ENCODE assay signal across 34 cellular contexts in the genomic region with DNA sequence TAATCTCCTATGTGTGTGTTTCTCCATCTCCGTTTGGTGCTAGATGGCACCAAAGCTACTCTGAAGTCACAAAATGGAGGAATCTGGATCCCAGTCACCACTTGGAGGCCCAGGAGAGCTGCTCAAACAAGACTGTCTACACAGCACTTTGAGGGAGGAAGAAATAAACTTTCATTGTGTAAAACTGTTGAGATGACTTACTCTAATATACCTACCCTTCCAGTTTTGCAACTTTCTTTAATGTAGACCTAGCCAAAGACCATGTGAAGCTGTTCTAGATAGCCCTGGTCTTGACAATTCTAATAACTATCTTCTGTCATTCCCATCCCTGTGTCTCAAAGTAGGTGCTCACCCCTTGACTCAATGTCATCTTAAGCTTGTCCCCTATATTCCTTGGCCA.
"Had no signal": no experiment of that assay in that cellular context is flagged by ENCODE, and none has a peak within 500 bp of the region (broad histone marks: within the 10 kb centered on the region; RNA-seq: fewer than 3 reads in every experiment).

No MANE protein-coding gene starts in this region.

- H3K9ac ChIP-seq: KMS-11 had no signal

- H3K9me3 Mint-ChIP-seq: activated CD4-positive, alpha-beta T cell treated with anti-CD3 and anti-CD28 coated beads, Interleukin-2, amount 10 ng/mL, durations not matched to agents 24 days and 14 days; activated naive CD4-positive, alpha-beta T cell treated with anti-CD3 and anti-CD28 coated beads, Interleukin-2, amount 10 ng/mL, durations not matched to agents 7 days and 5 days; activated naive CD8-positive, alpha-beta T cell treated with anti-CD3 and anti-CD28 coated beads, Interleukin-2, amount 50 U/mL, for 24 hours; activated T-cell treated with anti-CD3 and anti-CD28 coated beads, Interleukin-2, amount 50 U/mL, for 24 hours; activated T-helper 2 cell treated with anti-CD3 and anti-CD28 coated beads, Interferon-gamma antibody, Interleukin-2, Interleukin-4, amounts not matched to agents 10 μg/mL and 5 μg/mL and 100 μg/mL, durations not matched to agents 14 hours and 24 hours and 36 hours; central memory CD8-positive, alpha-beta T cell; T-cell had no signal

- H3K4me3 ChIP-seq: cardiac muscle cell had no signal

- H3K27me3 ChIP-seq: brain microvascular endothelial cell, cardiac muscle cell had no signal

- H3K27ac ChIP-seq: brain microvascular endothelial cell, cardiac muscle cell, KMS-11, RWPE1, WERI-Rb-1 had no signal

- FAIRE-seq: RCC 7860 had no signal

- ATAC-seq: activated CD8-positive, alpha-beta T cell treated with anti-CD3 and anti-CD28 coated beads, Interleukin-2, amount 10 ng/mL, durations not matched to agents 7 days and 5 days; activated naive CD8-positive, alpha-beta T cell treated with anti-CD3 and anti-CD28 coated beads, Interleukin-2, amount 50 U/mL, for 24 hours; Right ventricle myocardium inferior; SK-N-SH treated with all-trans-retinoic acid at 6 μM for 48 hours; T-cell had no signal

- DNase-seq: activated CD4-positive, alpha-beta T cell treated with anti-CD3 and anti-CD28 coated beads, Interleukin-2, amount 10 ng/mL, durations not matched to agents 24 days and 14 days; activated CD4-positive, alpha-beta T cell treated with anti-CD3 and anti-CD28 coated beads, Interleukin-2, amount 50 U/mL, for 4 hours; activated CD8-positive, alpha-beta T cell treated with anti-CD3 and anti-CD28 coated beads, Interleukin-2, amount 10 ng/mL, durations not matched to agents 7 days and 5 days; activated gamma-delta T cell; activated naive CD4-positive, alpha-beta T cell treated with anti-CD3 and anti-CD28 coated beads, Interleukin-2, amount 10 ng/mL, durations not matched to agents 7 days and 5 days; activated naive CD8-positive, alpha-beta T cell treated with anti-CD3 and anti-CD28 coated beads, Interleukin-2, amount 50 U/mL, for 24 hours; activated T-cell treated with anti-CD3 and anti-CD28 coated beads, Interleukin-2, amount 50 U/mL, for 24 hours; anterior cingulate cortex; brain microvascular endothelial cell; NCI-H1092 treated with DMSO at 0.1 percent for 48 hours; NCI-H1417; NCI-H146; NCI-H187 treated with DMSO at 0.1 percent for 48 hours; NCI-H2081; NCI-H2171 treated with DMSO at 0.1 percent for 48 hours; NCI-H2227 treated with DMSO at 0.1 percent for 48 hours; NCI-H446; NCI-H524; NCI-H69; NCI-H82; SIG-M5; T-cell; T-helper 2 cell; T1000; WERI-Rb-1 had no signal

- H3K27me3 Mint-ChIP-seq: activated CD4-positive, alpha-beta T cell treated with anti-CD3 and anti-CD28 coated beads, Interleukin-2, amount 10 ng/mL, durations not matched to agents 24 days and 14 days; activated naive CD4-positive, alpha-beta T cell treated with anti-CD3 and anti-CD28 coated beads, Interleukin-2, amount 10 ng/mL, durations not matched to agents 7 days and 5 days; activated naive CD8-positive, alpha-beta T cell; activated naive CD8-positive, alpha-beta T cell treated with anti-CD3 and anti-CD28 coated beads, Interleukin-2, amount 50 U/mL, for 24 hours; central memory CD8-positive, alpha-beta T cell had no signal

- H3K4me1 Mint-ChIP-seq: activated CD4-positive, alpha-beta T cell treated with anti-CD3 and anti-CD28 coated beads, Interleukin-2, amount 10 ng/mL, durations not matched to agents 24 days and 14 days; activated naive CD4-positive, alpha-beta T cell treated with anti-CD3 and anti-CD28 coated beads, Interleukin-2, amount 10 ng/mL, durations not matched to agents 7 days and 5 days; activated naive CD8-positive, alpha-beta T cell treated with anti-CD3 and anti-CD28 coated beads, Interleukin-2, amount 50 U/mL, for 24 hours; central memory CD8-positive, alpha-beta T cell; T-cell had no signal

- H3K27ac Mint-ChIP-seq: activated CD4-positive, alpha-beta T cell treated with anti-CD3 and anti-CD28 coated beads, Interleukin-2, amount 10 ng/mL, durations not matched to agents 24 days and 14 days; activated CD8-positive, alpha-beta T cell treated with anti-CD3 and anti-CD28 coated beads, Interleukin-2, amount 10 ng/mL, durations not matched to agents 7 days and 5 days; activated naive CD4-positive, alpha-beta T cell treated with anti-CD3 and anti-CD28 coated beads, Interleukin-2, amount 10 ng/mL, durations not matched to agents 7 days and 5 days; activated naive CD8-positive, alpha-beta T cell; activated naive CD8-positive, alpha-beta T cell treated with anti-CD3 and anti-CD28 coated beads, Interleukin-2, amount 50 U/mL, for 24 hours; activated T-cell treated with anti-CD3 and anti-CD28 coated beads, Interleukin-2, amount 50 U/mL, for 24 hours; activated T-helper 2 cell treated with anti-CD3 and anti-CD28 coated beads, Interferon-gamma antibody, Interleukin-2, Interleukin-4, amounts not matched to agents 10 μg/mL and 5 μg/mL and 100 μg/mL, durations not matched to agents 14 hours and 24 hours and 36 hours; T-cell had no signal

- H3K36me3 ChIP-seq: brain microvascular endothelial cell, cardiac muscle cell, WERI-Rb-1 had no signal

- H3K4me2 ChIP-seq: KMS-11 had no signal

- H3K36me3 Mint-ChIP-seq: activated naive CD4-positive, alpha-beta T cell treated with anti-CD3 and anti-CD28 coated beads, Interleukin-2, amount 10 ng/mL, durations not matched to agents 7 days and 5 days; activated naive CD8-positive, alpha-beta T cell; T-cell had no signal

- H3K4me3 Mint-ChIP-seq: activated CD4-positive, alpha-beta T cell treated with anti-CD3 and anti-CD28 coated beads, Interleukin-2, amount 10 ng/mL, durations not matched to agents 24 days and 14 days; activated CD8-positive, alpha-beta T cell treated with anti-CD3 and anti-CD28 coated beads, Interleukin-2, amount 10 ng/mL, durations not matched to agents 7 days and 5 days; activated naive CD4-positive, alpha-beta T cell treated with anti-CD3 and anti-CD28 coated beads, Interleukin-2, amount 10 ng/mL, durations not matched to agents 7 days and 5 days; activated naive CD8-positive, alpha-beta T cell; activated naive CD8-positive, alpha-beta T cell treated with anti-CD3 and anti-CD28 coated beads, Interleukin-2, amount 50 U/mL, for 24 hours; activated T-cell treated with anti-CD3 and anti-CD28 coated beads, Interleukin-2, amount 50 U/mL, for 24 hours; central memory CD8-positive, alpha-beta T cell; T-cell had no signal
